9 cellular contexts compared by ENCODE assay signal in the genomic region with DNA sequence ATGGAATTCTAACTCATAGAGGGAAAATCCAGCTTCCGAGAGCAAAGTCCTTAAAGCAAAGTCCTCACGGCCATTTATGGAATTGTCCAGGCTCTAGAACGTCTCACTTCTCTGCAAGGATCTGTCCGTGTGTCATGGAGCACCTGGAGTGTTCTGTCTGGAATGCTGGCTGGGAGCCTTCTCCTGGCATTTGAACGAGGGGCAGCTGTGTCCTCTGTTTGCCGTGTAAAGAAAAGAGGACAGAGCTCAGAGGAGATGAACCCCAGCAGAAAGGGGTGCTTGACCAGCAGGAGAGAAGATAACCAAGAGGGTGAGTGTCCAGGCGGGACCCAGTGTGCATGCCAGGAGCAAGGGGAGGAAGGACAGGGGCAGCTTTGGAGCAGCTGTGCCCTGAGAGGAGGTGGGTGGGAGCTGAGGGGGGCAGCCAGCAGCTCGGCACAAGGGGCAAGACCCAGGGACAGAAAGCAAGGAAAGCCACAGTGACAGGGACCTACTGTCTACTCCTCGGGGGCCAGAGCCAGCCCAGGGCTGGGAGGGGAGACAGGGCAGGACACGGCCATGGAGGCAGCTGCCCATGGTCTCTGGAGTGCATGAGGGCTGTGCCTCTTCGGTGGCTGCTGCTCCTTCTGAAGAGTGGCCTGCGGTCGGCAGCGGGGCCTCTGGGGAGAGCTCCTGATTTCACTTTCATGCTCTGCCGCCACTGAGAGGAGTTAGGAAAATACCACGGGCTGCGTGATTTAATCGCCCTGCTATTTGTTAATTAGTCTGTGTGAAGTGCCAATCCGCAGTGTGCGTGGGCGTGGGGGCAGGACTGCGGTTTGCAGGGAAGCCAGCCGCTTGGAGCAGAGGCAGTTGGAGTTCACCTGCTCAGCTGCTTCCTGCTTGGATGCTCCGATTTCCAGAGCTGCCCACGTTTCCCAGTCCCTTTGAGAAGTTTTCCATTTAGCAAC.
DNase-seq lines count a peak whose midpoint lies in the region; ATAC-seq and TF ChIP-seq lines count a peak whose summit lies in the region.
"Had no signal": no experiment of that assay in that cellular context is flagged by ENCODE, and none has a peak within 500 bp of the region (broad histone marks: within the 10 kb centered on the region; RNA-seq: fewer than 3 reads in every experiment).

No MANE protein-coding gene starts in this region.

- H4K20me1 ChIP-seq in mammary epithelial cell (ENCODE audit: insufficient read depth, low read length): no peaks in the 10 kb centered on the region
- no peaks in the 10 kb centered on the region for H4K20me1 ChIP-seq in neural progenitor cell (ENCODE audit: low read depth)

- H3K9me3 ChIP-seq in mammary epithelial cell (replicated peaks; ENCODE audit: insufficient read depth, low read length) (no peaks in the 10 kb centered on the region), neural progenitor cell (ENCODE audit: low read depth) (no peaks in the 10 kb centered on the region)

- H3K27ac ChIP-seq in mammary epithelial cell (ENCODE audit: insufficient read depth, low read depth, low read length) (peak overlapping the region; percentile 68), neural progenitor cell (no peak overlapping the region)
- H3K27ac ChIP-seq: dorsolateral prefrontal cortex had no signal

- H3K4me1 ChIP-seq in mammary epithelial cell (ENCODE audit: insufficient read depth, low read length): peaks cover 33% of the 10 kb centered on the region
- H3K4me1 ChIP-seq in neural progenitor cell: no peaks in the 10 kb centered on the region

- no TSS peak for BruUV-seq in mammary epithelial cell (replicated peaks; lab: Mats Ljungman, UMichigan)

- peak overlapping the region; percentile 98 for H3K4me2 ChIP-seq in mammary epithelial cell (ENCODE audit: insufficient read depth, low read depth, low read length)
- no peak overlapping the region for H3K4me2 ChIP-seq in neural progenitor cell

- POLR2A ChIA-PET in GM10248 (lab: Yijun Ruan, JAX): no interaction called here

- no peak for TF ChIP-seq CTCF in mammary epithelial cell (conservative IDR thresholded peaks at IDR 0.05 in 1 of 2, IDR thresholded peaks at IDR 0.05 in 1 of 2; ENCODE audit: extremely low read depth in 1 of 2, insufficient read depth in 1 of 2, low read depth in 1 of 2, low read length in 2 of 2)
- TF ChIP-seq CTCF in neural progenitor cell (IDR thresholded peaks at IDR 0.05): no peak
- TF ChIP-seq CTCF in foreskin fibroblast (IDR thresholded peaks at IDR 0.05; ENCODE audit: low read depth, low read length): no peak
- no peak for TF ChIP-seq CTCF in GM10248 (IDR thresholded peaks at IDR 0.05; ENCODE audit: control extremely low read depth, extremely low read depth, low read depth, missing control alignments)

- H3K36me3 ChIP-seq in mammary epithelial cell (ENCODE audit: insufficient read depth, low read length): no peaks in the 10 kb centered on the region
- H3K36me3 ChIP-seq in neural progenitor cell: no peaks in the 10 kb centered on the region

- H3K79me2 ChIP-seq in mammary epithelial cell (ENCODE audit: insufficient read depth, low read length) (no peaks in the 10 kb centered on the region), neural progenitor cell (ENCODE audit: low read depth) (no peaks in the 10 kb centered on the region)

- H3K4me3 ChIP-seq in mammary epithelial cell (replicated peaks in 1 of 3; ENCODE audit: insufficient read depth in 1 of 3, low read depth in 2 of 3, low read length in 3 of 3) (peak overlapping the region in 2 of 3 experiments; percentile 25 to 44), neural progenitor cell (no peak overlapping the region), foreskin fibroblast (ENCODE audit: low read depth in 1 of 2, low read length in 2 of 2) (no peak overlapping the region)

- no peaks in the 10 kb centered on the region for H3K27me3 ChIP-seq in mammary epithelial cell (ENCODE audit: insufficient read depth, low read length)
- no peaks in the 10 kb centered on the region for H3K27me3 ChIP-seq in neural progenitor cell

- 24% methylated on average over 18 of the region's 25 CpGs for WGBS in mammary epithelial cell (ENCODE audit: low coverage, missing lambda C conversion rate)

- no peak overlapping the region for H3K27ac Mint-ChIP-seq in neural progenitor cell

- H3K9ac ChIP-seq in mammary epithelial cell (ENCODE audit: insufficient read depth, low read length) (peak overlapping the region; percentile 1), neural progenitor cell (no peak overlapping the region)

- H3K36me3 Mint-ChIP-seq in neural progenitor cell: no peaks in the 10 kb centered on the region

- peaks cover 6% of the 10 kb centered on the region for H3F3A ChIP-seq in neural progenitor cell (ENCODE audit: low read depth)

- dilution Hi-C loops in mammary epithelial cell (cut with HindIII; ENCODE audit: low sequenced_read_pairs): no loop called here

- H3K9me3 Mint-ChIP-seq in neural progenitor cell: no peaks in the 10 kb centered on the region

- CTCF ChIA-PET in mammary epithelial cell (lab: Charles Lee; ENCODE audit: low non-redundant PET): no interaction called here
- CTCF ChIA-PET in GM10248 (lab: Yijun Ruan, JAX): interaction anchor here (0.7 to 0.8 kb wide), 2 partner anchors 9 to 11 kb away, joined by 3 read pairs; no protein-coding TSS in a partner anchor

- DNase-seq in Daoy (ENCODE audit: low read depth) (peak; percentile 99), NCI-H2107 treated with DMSO at 0.1 percent for 48 hours (lab: John Stamatoyannopoulos, UW; ENCODE audit: unreplicated experiment) (peak; percentile 76), mammary epithelial cell (peak; percentile 84), neural progenitor cell (ENCODE audit: low spot score) (peak; percentile 15), foreskin fibroblast (no peak), GM10248 (ENCODE audit: extremely low spot score) (no peak)

- in situ Hi-C loops in mammary epithelial cell (cut with MboI; ENCODE audit: low sequenced_read_pairs in 2 of 2): no loop called here

- H2AFZ ChIP-seq in mammary epithelial cell (ENCODE audit: low read depth, low read length) (peak overlapping the region; percentile 86), neural progenitor cell (replicated peaks) (no peak overlapping the region)

- H3K4me3 Mint-ChIP-seq in neural progenitor cell: no peak overlapping the region

- H3K27me3 Mint-ChIP-seq in neural progenitor cell (ENCODE audit: insufficient read depth, low read depth): peaks cover 3% of the 10 kb centered on the region

- intact Hi-C loops in mammary epithelial cell (cut with micrococcal nuclease): loop anchor here (1.0 to 2.0 kb wide), 2 partner anchors 10 to 43 kb away; no protein-coding TSS in a partner anchor

- no peaks in the 10 kb centered on the region for H3K4me1 Mint-ChIP-seq in neural progenitor cell

- no peak for ATAC-seq in HG02642 (IDR thresholded peaks at IDR 0.05; ENCODE audit: poor library complexity, unreplicated experiment)
- no peak for ATAC-seq in HG02870 (IDR thresholded peaks at IDR 0.05; ENCODE audit: unreplicated experiment)

Comparison
In these comparisons a context has a peak if more than half of its experiments do, and no peak if none do; other contexts are left out.
1. DNase-seq: peak in Daoy (single experiment), NCI-H2107 treated with DMSO at 0.1 percent for 48 hours (single experiment), mammary epithelial cell (single experiment) and neural progenitor cell (single experiment); none in foreskin fibroblast (0 of 2) and GM10248 (single experiment).
2. H3K4me3 ChIP-seq: peak in mammary epithelial cell (2 of 3); none in neural progenitor cell (single experiment) and foreskin fibroblast (0 of 2).